In genomic region chr16:19555186-19555937, GRCh38 we compare ENCODE assay signal across 1 cellular context.
TF ChIP-seq lines count a peak whose summit lies in the region.

Gene VPS35L (plus strand): TSS chr16:19555703. CDS start chr16:19555730, 27 bp downstream.

TF ChIP-seq in K562, 482 proteins besides CTCF, POLR2A, EP300 and RAD21 (continued from another document and continues in another):
- no peak for TF ChIP-seq RREB1 (CRISPR knock-in tag; IDR thresholded peaks at IDR 0.05)
- TF ChIP-seq ZNF551 (CRISPR knock-in tag; IDR thresholded peaks at IDR 0.05), result no peak
- no peak for TF ChIP-seq NFXL1 (CRISPR knock-in tag; IDR thresholded peaks at IDR 0.05)
- 0 out of 2 replicates have a peak, but pooled peaks have one; percentile 2 for TF ChIP-seq RUNX1 (IDR thresholded peaks at IDR 0.05; ENCODE audit: low read depth)
- peak; percentile 82 for TF ChIP-seq ZNF644 (tag; IDR thresholded peaks at IDR 0.05; ENCODE audit: low read depth)
- TF ChIP-seq MAFF (IDR thresholded peaks at IDR 0.05; ENCODE audit: low read length), result no peak
- no peak for TF ChIP-seq ZNF41 (CRISPR knock-in tag; conservative IDR thresholded peaks at IDR 0.05)
- peak; percentile 77 for TF ChIP-seq TBP (optimal IDR thresholded peaks at IDR 0.05; ENCODE audit: low read depth, low read length)
- TF ChIP-seq ELK3 (CRISPR knock-in tag; IDR thresholded peaks at IDR 0.05), result no peak
- no peak for TF ChIP-seq TARDBP (IDR thresholded peaks at IDR 0.05)
- no peak; the same call in 1 of the 2 replicates for TF ChIP-seq SMAD4 (CRISPR knock-in tag; conservative IDR thresholded peaks at IDR 0.05)
- no peak for TF ChIP-seq ZNF224 (CRISPR knock-in tag; IDR thresholded peaks at IDR 0.05)
- no peak for TF ChIP-seq ZNF780A (CRISPR knock-in tag; IDR thresholded peaks at IDR 0.05)
- TF ChIP-seq FOXP1 (CRISPR knock-in tag; IDR thresholded peaks at IDR 0.05), result no peak; the same call in 1 of the 2 replicates
- no peak for TF ChIP-seq PREB (CRISPR knock-in tag; IDR thresholded peaks at IDR 0.05)
- no peak for TF ChIP-seq NFATC3 (IDR thresholded peaks at IDR 0.05)
- no peak for TF ChIP-seq AFF1 (IDR thresholded peaks at IDR 0.05; ENCODE audit: low read depth in 1 of 2, partially characterized antibody in 2 of 2)
- TF ChIP-seq POLR2B (IDR thresholded peaks at IDR 0.05; ENCODE audit: low read depth, partially characterized antibody), result no peak
- no peak for TF ChIP-seq RFX1 (IDR thresholded peaks at IDR 0.05)
- no peak for TF ChIP-seq CAMTA2 (CRISPR knock-in tag; conservative IDR thresholded peaks at IDR 0.05)
- no peak for TF ChIP-seq MEF2D (tag; conservative IDR thresholded peaks at IDR 0.05; ENCODE audit: low read depth)
- peak; percentile 88 for TF ChIP-seq NR2C1 (IDR thresholded peaks at IDR 0.05)
- TF ChIP-seq NR2C1 (tag; IDR thresholded peaks at IDR 0.05), result peak; percentile 86
- no peak for TF ChIP-seq ADNP (tag; IDR thresholded peaks at IDR 0.05)
- no peak for TF ChIP-seq ZBTB5 (IDR thresholded peaks at IDR 0.05)
- TF ChIP-seq ZNF449 (CRISPR knock-in tag; IDR thresholded peaks at IDR 0.05), result no peak
- TF ChIP-seq TCF15 (CRISPR knock-in tag; IDR thresholded peaks at IDR 0.05), result no peak
- no peak for TF ChIP-seq NEUROD1 (IDR thresholded peaks at IDR 0.05; ENCODE audit: borderline replicate concordance, low read depth, low read length, partially characterized antibody)
- 0 out of 2 replicates have a peak, but pooled peaks have one; percentile 47 for TF ChIP-seq CREB3 (tag; conservative IDR thresholded peaks at IDR 0.05; ENCODE audit: low read depth)
- TF ChIP-seq FOSL1 (tag; conservative IDR thresholded peaks at IDR 0.05), result peak; percentile 91
- peak; percentile 37; the same call in 1 of the 2 replicates for TF ChIP-seq DPF2 (IDR thresholded peaks at IDR 0.05)
- TF ChIP-seq CREB1 (IDR thresholded peaks at IDR 0.05), result peak; percentile 75
- peak; percentile 66; the same call in 1 of the 2 replicates for TF ChIP-seq CREB1 (CRISPR knock-in tag; IDR thresholded peaks at IDR 0.05)
- TF ChIP-seq ZKSCAN8 (CRISPR knock-in tag; IDR thresholded peaks at IDR 0.05), result no peak
- no peak for TF ChIP-seq IRF9 (tag; IDR thresholded peaks at IDR 0.05)
- peak; percentile 90 for TF ChIP-seq ZNF197 (CRISPR knock-in tag; IDR thresholded peaks at IDR 0.05; ENCODE audit: low read depth)
- TF ChIP-seq E2F5 (CRISPR knock-in tag; IDR thresholded peaks at IDR 0.05), result no peak
- TF ChIP-seq PCBP1 (IDR thresholded peaks at IDR 0.05; ENCODE audit: low read depth, low read length, poor library complexity, severe bottlenecking), result no peak
- TF ChIP-seq HCFC1 (IDR thresholded peaks at IDR 0.05; ENCODE audit: low read depth, low read length), result peak; percentile 96
- TF ChIP-seq GABPB1 (CRISPR knock-in tag; IDR thresholded peaks at IDR 0.05), result no peak; the same call in 1 of the 2 replicates
- no peak for TF ChIP-seq PYGO2 (tag; IDR thresholded peaks at IDR 0.05)
- TF ChIP-seq RBM25 (IDR thresholded peaks at IDR 0.05; ENCODE audit: low read depth, low read length, severe bottlenecking), result no peak
